ENCODE assay signal across 16 cellular contexts in genomic region chr22:23532756-23533155, GRCh38. TPM values are rescaled to one million over a fixed set of nuclear protein-coding genes. Genes with fewer than 3 reads are reported as not detected.
DNase-seq lines count a peak whose midpoint lies in the region; ATAC-seq and TF ChIP-seq lines count a peak whose summit lies in the region.
"Had no signal": no experiment of that assay in that cellular context is flagged by ENCODE, and none has a peak within 500 bp of the region (broad histone marks: within the 10 kb centered on the region; RNA-seq: fewer than 3 reads in every experiment).

No MANE protein-coding gene starts in this region.

- H3K79me1 ChIP-seq in H9 (ENCODE audit: insufficient read depth, low read depth, low read length, poor library complexity, severe bottlenecking): no peaks in the 10 kb centered on the region

- peaks cover 59 to 72% of the 10 kb centered on the region in 2 experiments for H3K4me1 Mint-ChIP-seq in H9
- H3K4me1 Mint-ChIP-seq in activated T-helper 17 cell treated with anti-CD3 and anti-CD28 coated beads, Interleukin-2, amount 50 U/mL, for 72 hours: no peaks in the 10 kb centered on the region

- H3K4me1 ChIP-seq in H9 (ENCODE audit: insufficient read depth, low read length) (peaks cover 19% of the 10 kb centered on the region; the same call in 1 of the 2 replicates), mucosa of descending colon (ENCODE audit: low read depth) (peaks cover 35% of the 10 kb centered on the region), suprapubic skin (peaks cover 18% of the 10 kb centered on the region)
- H3K4me1 ChIP-seq: adrenal gland, psoas muscle had no signal

- no peak overlapping the region for H2BK5ac ChIP-seq in H9 (ENCODE audit: insufficient read length, low read length)

- ATAC-seq in activated T-helper 17 cell treated with anti-CD3 and anti-CD28 coated beads, Interleukin-2, amount 50 U/mL, for 72 hours (replicated peaks): no peak
- ATAC-seq in mucosa of descending colon: no peak
- ATAC-seq in HG03196 (IDR thresholded peaks at IDR 0.05; ENCODE audit: unreplicated experiment): no peak
- no peak for ATAC-seq in GM19463 (IDR thresholded peaks at IDR 0.05; ENCODE audit: unreplicated experiment)
- no peak for ATAC-seq in GM19328 (IDR thresholded peaks at IDR 0.05; ENCODE audit: unreplicated experiment)
- ATAC-seq: psoas muscle had no signal

- no peak overlapping the region for H3K27ac ChIP-seq in H9 (ENCODE audit: insufficient read length, low read depth, low read length)
- H3K27ac ChIP-seq in suprapubic skin: no peak overlapping the region
- H3K27ac ChIP-seq: psoas muscle, thyroid gland had no signal

- H3K9ac ChIP-seq in H9 (ENCODE audit: extremely low read depth, insufficient read length, low read length): no peak overlapping the region

- H2BK120ac ChIP-seq in H9 (ENCODE audit: low read depth, low read length, poor library complexity, severe bottlenecking): no peak overlapping the region

- no peaks in the 10 kb centered on the region; the same call in 1 of the 2 replicates for H3K27me3 ChIP-seq in H9 (ENCODE audit: insufficient read depth, low read length)
- peaks cover 6% of the 10 kb centered on the region for H3K27me3 ChIP-seq in suprapubic skin
- H3K27me3 ChIP-seq: adrenal gland, BE2C, thyroid gland had no signal

- H4K5ac ChIP-seq in H9 (ENCODE audit: insufficient read length, low read depth, low read length): no peak overlapping the region

- H3K23ac ChIP-seq in H9 (ENCODE audit: insufficient read length, low read depth, low read length): no peak overlapping the region

- no peak overlapping the region for H4K8ac ChIP-seq in H9 (replicated peaks; ENCODE audit: insufficient read length, low read depth, low read length)

- no peak overlapping the region for H3T11ph ChIP-seq in H9 (ENCODE audit: low read length)

- H2BK20ac ChIP-seq in H9 (ENCODE audit: low read depth, low read length, poor library complexity, severe bottlenecking): no peak overlapping the region

- H3K27ac Mint-ChIP-seq in H9: peak overlapping the region in 2 of 3 experiments; percentile 90 to 93; a peak in 1 of 7 replicates
- H3K27ac Mint-ChIP-seq in activated T-helper 17 cell treated with anti-CD3 and anti-CD28 coated beads, Interleukin-2, amount 50 U/mL, for 72 hours: peak overlapping the region; percentile 46
- H3K27ac Mint-ChIP-seq: effector memory CD8-positive, alpha-beta T cell; T-helper 1 cell treated with Interleukin-12 subunit alpha and Interleukin-12 subunit beta and Interleukin-4 antibody, amounts not matched to agents 30 μg/mL and 1 μg/mL, for 36 hours had no signal

- intact Hi-C loops in mucosa of descending colon (cut with DNase I, micrococcal nuclease): no loop called here

- no peak for TF ChIP-seq EP300 in suprapubic skin (IDR thresholded peaks at IDR 0.05)

- H3K9me3 Mint-ChIP-seq in H9: no peaks in the 10 kb centered on the region; a peak in 2 of 5 replicates
- no peaks in the 10 kb centered on the region for H3K9me3 Mint-ChIP-seq in activated T-helper 17 cell treated with anti-CD3 and anti-CD28 coated beads, Interleukin-2, amount 50 U/mL, for 72 hours
- H3K9me3 Mint-ChIP-seq: effector memory CD8-positive, alpha-beta T cell; T-helper 1 cell treated with Interleukin-12 subunit alpha and Interleukin-12 subunit beta and Interleukin-4 antibody, amounts not matched to agents 30 μg/mL and 1 μg/mL, for 36 hours had no signal

- TF ChIP-seq CTCF in H9 (conservative IDR thresholded peaks at IDR 0.05): no peak
- TF ChIP-seq CTCF in mucosa of descending colon (IDR thresholded peaks at IDR 0.05): no peak
- TF ChIP-seq CTCF in suprapubic skin (IDR thresholded peaks at IDR 0.05): no peak

- H3K36me3 Mint-ChIP-seq in H9 (ENCODE audit: insufficient read depth in 1 of 3, low read depth in 3 of 3): no peaks in the 10 kb centered on the region; a peak in 1 of 7 replicates
- H3K36me3 Mint-ChIP-seq in activated T-helper 17 cell treated with anti-CD3 and anti-CD28 coated beads, Interleukin-2, amount 50 U/mL, for 72 hours (ENCODE audit: low read depth): no peaks in the 10 kb centered on the region

- H3K18ac ChIP-seq in H9 (ENCODE audit: insufficient read length, low read depth, low read length): no peak overlapping the region

- no peak for TF ChIP-seq POLR2A in suprapubic skin (IDR thresholded peaks at IDR 0.05)

- H3K4me2 ChIP-seq in H9 (ENCODE audit: insufficient read depth, insufficient read length, low read length): no peak overlapping the region

- H3K36me3 ChIP-seq in mucosa of descending colon (ENCODE audit: low read depth) (no peaks in the 10 kb centered on the region), suprapubic skin (no peaks in the 10 kb centered on the region)
- H3K36me3 ChIP-seq: adrenal gland, BE2C, thyroid gland had no signal

- peaks cover 3% of the 10 kb centered on the region for H3K23me2 ChIP-seq in H9 (ENCODE audit: insufficient read length, low read depth, low read length, poor library complexity, severe bottlenecking)

- WGBS in H9 (ENCODE audit: extremely low coverage, insufficient read length, low lambda C conversion rate): no CpG with 5 or more reads among the region's 5 CpGs
- WGBS in suprapubic skin: 83% methylated on average over 4 of the region's 5 CpGs

- peaks cover 46% of the 10 kb centered on the region for H3K27me3 Mint-ChIP-seq in H9 (ENCODE audit: low read depth)
- peaks cover 16% of the 10 kb centered on the region for H3K27me3 Mint-ChIP-seq in activated T-helper 17 cell treated with anti-CD3 and anti-CD28 coated beads, Interleukin-2, amount 50 U/mL, for 72 hours

- no peak overlapping the region for H2BK15ac ChIP-seq in H9 (ENCODE audit: low read depth, low read length)

- H3K4me3 ChIP-seq in mucosa of descending colon (no peak overlapping the region), suprapubic skin (no peak overlapping the region)
- H3K4me3 ChIP-seq: adrenal gland, psoas muscle, thyroid gland had no signal

- H4K91ac ChIP-seq in H9 (ENCODE audit: insufficient read length, low read depth, low read length): no peak overlapping the region

- H3K4me3 Mint-ChIP-seq in H9: no peak overlapping the region
- H3K4me3 Mint-ChIP-seq in activated T-helper 17 cell treated with anti-CD3 and anti-CD28 coated beads, Interleukin-2, amount 50 U/mL, for 72 hours: no peak overlapping the region
- H3K4me3 Mint-ChIP-seq: effector memory CD8-positive, alpha-beta T cell; T-helper 1 cell treated with Interleukin-12 subunit alpha and Interleukin-12 subunit beta and Interleukin-4 antibody, amounts not matched to agents 30 μg/mL and 1 μg/mL, for 36 hours had no signal

- no peak overlapping the region for H2AFZ ChIP-seq in H9 (ENCODE audit: low read length)

- no peaks in the 10 kb centered on the region for H3K79me2 ChIP-seq in H9 (ENCODE audit: insufficient read depth, low read length)

- H3K14ac ChIP-seq in H9 (ENCODE audit: insufficient read depth, low read length): no peak overlapping the region

- no peak overlapping the region for H2AK5ac ChIP-seq in H9 (ENCODE audit: insufficient read length, low read length)

- H4K20me1 ChIP-seq in H9 (ENCODE audit: control insufficient read depth, insufficient read depth, insufficient read length): no peaks in the 10 kb centered on the region

- H2BK12ac ChIP-seq in H9 (ENCODE audit: insufficient read length, low read depth, low read length): no peak overlapping the region

- no peak overlapping the region for H3K4ac ChIP-seq in H9 (ENCODE audit: low read depth, low read length)

- no peak overlapping the region for H3K56ac ChIP-seq in H9 (ENCODE audit: insufficient read length, low read depth, low read length)

- H3K9me3 ChIP-seq in H9 (ENCODE audit: control insufficient read depth, low read depth, low read length) (no peaks in the 10 kb centered on the region), mucosa of descending colon (no peaks in the 10 kb centered on the region), suprapubic skin (no peaks in the 10 kb centered on the region)
- H3K9me3 ChIP-seq: adrenal gland, BE2C, psoas muscle, thyroid gland had no signal

- peak; percentile 21 for DNase-seq in H9
- DNase-seq in mucosa of descending colon: peak in 2 of 3 donors; percentile 21 to 23
- peak; percentile 36 to 53 for DNase-seq in suprapubic skin (ENCODE audit: low spot score in 2 of 2)
- DNase-seq: activated effector memory CD4-positive, alpha-beta T cell treated with Interleukin-2 at 50 U/mL for 16 hours; left cardiac atrium; NCI-H446 had no signal

RNA-seq across cellular contexts. Expression of gene IGLL1, which starts 47.3 kb away (rescaled TPM):
- total RNA-seq in H9 (2021): not detected in 2 replicates
- not detected for total RNA-seq in activated T-helper 17 cell treated with anti-CD3 and anti-CD28 coated beads, Interleukin-2, amount 50 U/mL, for 72 hours
- not detected for total RNA-seq in mucosa of descending colon
- not detected for total RNA-seq in suprapubic skin
- total RNA-seq: adrenal gland, left cardiac atrium, psoas muscle, thyroid gland had no signal
